In the genomic region with DNA sequence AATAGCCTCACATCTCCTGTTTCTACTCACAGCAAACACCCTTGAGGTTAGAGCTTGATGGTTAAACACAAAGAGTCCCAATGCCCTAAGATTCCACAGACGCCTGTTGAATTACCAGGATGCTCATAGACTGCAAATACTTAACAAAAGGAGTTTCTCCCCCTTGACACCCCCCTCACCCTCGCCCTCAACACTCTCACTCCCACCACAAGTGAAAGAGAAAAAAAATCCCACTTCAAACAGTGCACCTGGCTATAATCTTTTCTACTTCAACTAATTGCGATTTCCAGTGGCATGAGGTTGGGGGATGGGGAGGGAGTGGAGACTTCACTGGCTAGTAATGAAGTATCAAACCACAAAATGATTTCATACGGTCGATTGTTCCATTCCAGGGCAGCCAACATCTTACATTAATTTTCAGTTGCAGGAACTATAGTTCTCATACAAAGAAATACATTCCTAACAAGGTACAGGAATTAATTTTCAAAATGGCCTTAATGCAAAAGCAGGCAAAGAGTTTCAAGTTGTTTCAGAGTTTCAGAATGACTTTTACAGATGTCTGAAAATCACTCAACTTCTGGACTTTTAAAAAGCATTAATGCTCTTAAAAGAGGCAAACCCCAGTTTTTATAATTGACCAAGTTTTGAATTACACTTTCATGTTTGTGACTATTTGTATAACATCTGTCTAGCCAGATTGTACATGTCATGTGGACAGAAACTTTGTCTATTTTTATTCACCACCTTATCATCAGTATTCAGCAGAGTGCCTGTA, we compare ENCODE assay signal across 10 cellular contexts.
A peak's percentile ranks its signal among the peaks of the same experiment; 100 is the strongest.
DNase-seq lines count a peak whose midpoint lies in the region; ATAC-seq lines count a peak whose summit lies in the region.
"Had no signal": no experiment of that assay in that cellular context is flagged by ENCODE, and none has a peak within 500 bp of the region (broad histone marks: within the 10 kb centered on the region; RNA-seq: fewer than 3 reads in every experiment).

No MANE protein-coding gene starts in this region.

- DNase-seq in DMS53 (lab: John Stamatoyannopoulos, UW): peak; percentile 22
- DNase-seq in DMS53 treated with DMSO at 0.1 percent for 48 hours (lab: John Stamatoyannopoulos, UW; ENCODE audit: unreplicated experiment): no peak
- peak; percentile 77 for DNase-seq in NCI-H2029 treated with DMSO at 0.1 percent for 48 hours (lab: John Stamatoyannopoulos, UW)
- peak; percentile 42 for DNase-seq in kidney glomerular epithelial cell (lab: John Stamatoyannopoulos, UW)
- no peak for DNase-seq in NAMALWA (ENCODE audit: low spot score)
- no peak for DNase-seq in mucosa of gallbladder (ENCODE audit: low spot score)
- no peak for DNase-seq in central memory CD4-positive, alpha-beta T cell
- DNase-seq: activated CD4-positive, alpha-beta T cell treated with anti-CD3 and anti-CD28 coated beads, Interleukin-2, amount 10 ng/mL, durations not matched to agents 24 days and 14 days; naive thymus-derived CD8-positive, alpha-beta T cell had no signal

- peak; percentile 43 for ATAC-seq in HG02763 (IDR thresholded peaks at IDR 0.05; ENCODE audit: unreplicated experiment)
- ATAC-seq: naive thymus-derived CD8-positive, alpha-beta T cell had no signal

Comparison
In these comparisons a context has a peak if more than half of its experiments do, and no peak if none do; other contexts are left out.
1. DNase-seq: peak in DMS53 (single experiment), NCI-H2029 treated with DMSO at 0.1 percent for 48 hours (single experiment) and kidney glomerular epithelial cell (single experiment); none in DMS53 treated with DMSO at 0.1 percent for 48 hours (single experiment), NAMALWA (single experiment), mucosa of gallbladder (single experiment) and central memory CD4-positive, alpha-beta T cell (single experiment).